Comparison of ENCODE assay signal across 1 cellular context in the genomic region with DNA sequence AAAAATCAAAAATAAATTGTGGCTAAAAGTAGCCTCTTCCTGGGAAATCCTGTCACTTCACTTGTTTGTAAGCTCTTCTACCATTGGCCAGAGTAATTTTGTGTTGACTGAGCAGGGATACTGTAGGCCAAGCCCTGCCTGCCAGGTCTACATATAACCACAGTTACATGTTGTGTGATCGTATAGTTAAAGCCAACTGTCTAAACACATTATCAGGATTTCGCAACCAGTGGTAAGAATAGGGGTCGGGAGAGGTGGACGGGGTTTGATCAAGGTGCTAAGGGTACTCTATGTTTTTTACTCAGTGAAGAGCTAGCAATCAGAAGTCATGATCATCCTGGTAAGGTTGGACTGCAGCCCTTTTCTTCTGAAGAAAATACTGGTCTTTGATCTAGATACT.
TF ChIP-seq lines count a peak whose summit lies in the region.

No MANE protein-coding gene starts in this region.

TF ChIP-seq in H1, 55 proteins besides CTCF, POLR2A, EP300 and RAD21:
- no peak for TF ChIP-seq TEAD4 (IDR thresholded peaks at IDR 0.05; ENCODE audit: low read depth, low read length)
- TF ChIP-seq, protein P1, sequence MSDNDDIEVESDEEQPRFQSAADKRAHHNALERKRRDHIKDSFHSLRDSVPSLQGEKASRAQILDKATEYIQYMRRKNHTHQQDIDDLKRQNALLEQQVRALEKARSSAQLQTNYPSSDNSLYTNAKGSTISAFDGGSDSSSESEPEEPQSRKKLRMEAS (IDR thresholded peaks at IDR 0.05): no peak
- no peak for TF ChIP-seq JUN (IDR thresholded peaks at IDR 0.05; ENCODE audit: low read depth, low read length)
- TF ChIP-seq, protein P2, sequence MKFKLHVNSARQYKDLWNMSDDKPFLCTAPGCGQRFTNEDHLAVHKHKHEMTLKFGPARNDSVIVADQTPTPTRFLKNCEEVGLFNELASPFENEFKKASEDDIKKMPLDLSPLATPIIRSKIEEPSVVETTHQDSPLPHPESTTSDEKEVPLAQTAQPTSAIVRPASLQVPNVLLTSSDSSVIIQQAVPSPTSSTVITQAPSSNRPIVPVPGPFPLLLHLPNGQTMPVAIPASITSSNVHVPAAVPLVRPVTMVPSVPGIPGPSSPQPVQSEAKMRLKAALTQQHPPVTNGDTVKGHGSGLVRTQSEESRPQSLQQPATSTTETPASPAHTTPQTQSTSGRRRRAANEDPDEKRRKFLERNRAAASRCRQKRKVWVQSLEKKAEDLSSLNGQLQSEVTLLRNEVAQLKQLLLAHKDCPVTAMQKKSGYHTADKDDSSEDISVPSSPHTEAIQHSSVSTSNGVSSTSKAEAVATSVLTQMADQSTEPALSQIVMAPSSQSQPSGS (IDR thresholded peaks at IDR 0.05; ENCODE audit: low read length): no peak
- TF ChIP-seq CEBPB (IDR thresholded peaks at IDR 0.05; ENCODE audit: low read depth, low read length): 0 out of 2 replicates have a peak, but pooled peaks have one; percentile 4
